Comparison of ENCODE assay signal across 1 cellular context in the genomic region with DNA sequence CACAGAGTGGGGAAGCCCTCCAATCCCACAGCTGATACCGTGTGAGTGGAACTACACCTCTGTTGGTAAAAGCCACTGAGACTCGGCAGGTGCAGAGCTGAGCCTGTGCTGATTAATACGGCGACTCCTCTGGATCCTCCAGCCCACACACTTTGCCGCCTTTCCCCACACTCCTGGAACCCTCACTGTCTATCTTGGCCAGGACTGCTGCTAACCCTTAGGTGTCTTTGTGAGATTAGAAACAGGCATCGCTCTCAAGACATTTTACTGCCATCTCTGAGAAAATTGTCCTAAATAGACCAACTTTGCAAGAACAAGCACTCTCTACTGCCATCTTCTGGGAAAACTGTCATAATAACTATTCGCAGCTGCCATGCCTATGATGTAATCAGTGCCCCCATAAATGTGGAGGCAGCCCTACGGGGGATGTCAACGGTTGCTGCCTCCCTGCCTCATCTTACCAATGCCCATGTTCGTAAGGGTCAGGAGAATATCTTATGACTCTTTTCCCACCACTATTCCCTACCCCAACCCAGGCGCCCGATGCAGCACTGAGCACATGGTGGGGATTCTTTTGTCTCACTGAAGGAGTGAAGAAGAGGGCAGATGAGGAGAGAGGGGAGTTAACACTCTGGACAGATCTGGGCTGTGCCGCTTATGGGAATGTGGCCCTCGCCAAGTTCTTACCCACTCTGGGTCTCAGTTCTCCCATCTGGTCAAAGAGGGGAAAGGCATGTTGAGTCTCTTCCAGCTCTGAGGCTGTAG.
TF ChIP-seq lines count a peak whose summit lies in the region.

No MANE protein-coding gene starts in this region.

TF ChIP-seq in GM23338, 12 proteins besides CTCF, POLR2A, EP300 and RAD21 (continued from another document):
- no peak for TF ChIP-seq ZNF462 (CRISPR knock-in tag; IDR thresholded peaks at IDR 0.05)
